Comparison of ENCODE assay signal across 1 cellular context in genomic region chr3:120791958-120792357, GRCh38.
A peak's percentile ranks its signal among the peaks of the same experiment; 100 is the strongest.
TF ChIP-seq lines count a peak whose summit lies in the region.

No MANE protein-coding gene starts in this region.

TF ChIP-seq in K562, 482 proteins besides CTCF, POLR2A, EP300 and RAD21:
- no peak for TF ChIP-seq RBM39 (optimal IDR thresholded peaks at IDR 0.05; ENCODE audit: low read depth, low read length)
- TF ChIP-seq SMARCE1 (IDR thresholded peaks at IDR 0.05): no peak; the same call in 1 of the 2 replicates
- no peak for TF ChIP-seq ARID2 (IDR thresholded peaks at IDR 0.05)
- TF ChIP-seq TFAM (CRISPR knock-in tag; conservative IDR thresholded peaks at IDR 0.05): no peak
- TF ChIP-seq ATF3 (IDR thresholded peaks at IDR 0.05): peak; percentile 64
- TF ChIP-seq ATF3 (CRISPR knock-in tag; conservative IDR thresholded peaks at IDR 0.05): no peak
- no peak for TF ChIP-seq ZKSCAN3 (CRISPR knock-in tag; IDR thresholded peaks at IDR 0.05)
- no peak for TF ChIP-seq MEF2A (IDR thresholded peaks at IDR 0.05; ENCODE audit: control insufficient read depth, low read depth, low read length)
- no peak for TF ChIP-seq ZNF449 (CRISPR knock-in tag; IDR thresholded peaks at IDR 0.05)
- TF ChIP-seq NCOA6 (IDR thresholded peaks at IDR 0.05): no peak
- TF ChIP-seq LARP7 (IDR thresholded peaks at IDR 0.05): no peak
- TF ChIP-seq RNF219 (CRISPR knock-in tag; IDR thresholded peaks at IDR 0.05): no peak
- TF ChIP-seq TARDBP (IDR thresholded peaks at IDR 0.05): no peak
- 0 out of 2 replicates have a peak, but pooled peaks have one; percentile 13 for TF ChIP-seq JUN (IDR thresholded peaks at IDR 0.05; ENCODE audit: borderline replicate concordance, low read depth, low read length)
- no peak for TF ChIP-seq JUN (CRISPR knock-in tag; IDR thresholded peaks at IDR 0.05; ENCODE audit: borderline replicate concordance)
- TF ChIP-seq ARID1B (IDR thresholded peaks at IDR 0.05): peak; percentile 22; the same call in 1 of the 2 replicates
- TF ChIP-seq FOSL1 (tag; conservative IDR thresholded peaks at IDR 0.05): peak; percentile 84
- no peak for TF ChIP-seq CREB3 (tag; conservative IDR thresholded peaks at IDR 0.05; ENCODE audit: low read depth)
- no peak for TF ChIP-seq ZKSCAN1 (IDR thresholded peaks at IDR 0.05; ENCODE audit: low read depth, low read length)
- TF ChIP-seq JUND (IDR thresholded peaks at IDR 0.05; ENCODE audit: borderline replicate concordance, low read depth, low read length): peak; percentile 64
- no peak; the same call in 2 of the 3 replicates for TF ChIP-seq JUND (tag; IDR thresholded peaks at IDR 0.05; ENCODE audit: borderline replicate concordance, low read depth, low read length)
- TF ChIP-seq SMARCA4 (IDR thresholded peaks at IDR 0.05): peak; percentile 34; the same call in 1 of the 2 replicates
- TF ChIP-seq ZFP1 (CRISPR knock-in tag; IDR thresholded peaks at IDR 0.05): no peak
TF ChIP-seq in K562: peak in this region for 6.
